Comparison of ENCODE assay signal across 10 cellular contexts in the genomic region with DNA sequence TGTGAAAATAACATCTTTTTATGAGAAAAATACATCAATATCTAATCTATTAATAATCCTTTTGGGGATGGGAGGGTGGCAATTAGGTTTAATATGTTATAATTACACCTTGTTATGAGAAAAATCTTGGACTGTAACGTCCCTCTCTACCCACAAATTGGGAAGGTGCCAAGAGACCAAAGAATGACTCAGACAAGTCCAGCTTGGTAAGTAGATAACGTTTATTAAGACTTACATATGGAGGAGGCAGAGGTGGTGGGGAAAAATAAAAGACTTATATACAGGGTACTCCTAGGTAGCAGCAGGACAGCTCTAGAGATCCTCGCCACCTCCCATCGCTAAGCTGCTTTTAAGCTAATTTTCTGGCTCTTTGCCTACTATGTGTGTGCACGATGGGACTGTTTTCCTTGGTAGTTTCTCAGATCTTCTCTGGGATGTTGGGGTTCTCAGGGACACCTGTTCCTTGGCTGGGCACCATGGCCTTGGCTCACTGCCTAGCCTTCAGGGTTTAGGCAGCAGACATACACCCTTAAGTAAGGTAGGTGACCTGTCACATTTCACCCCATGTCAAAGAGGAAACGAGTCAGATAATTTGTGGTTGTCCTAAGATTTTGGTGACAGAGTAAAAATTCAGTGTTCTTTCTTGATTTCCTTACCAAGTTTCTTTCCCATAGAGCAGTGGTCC. TPM values are rescaled to one million over a fixed set of nuclear protein-coding genes. Genes with fewer than 3 reads are reported as not detected.
DNase-seq lines count a peak whose midpoint lies in the region; ATAC-seq and TF ChIP-seq lines count a peak whose summit lies in the region.
"Had no signal": no experiment of that assay in that cellular context is flagged by ENCODE, and none has a peak within 500 bp of the region (broad histone marks: within the 10 kb centered on the region; RNA-seq: fewer than 3 reads in every experiment).

No MANE protein-coding gene starts in this region.

- CTCF ChIA-PET in Caco-2 (lab: Charles Lee): no interaction called here

- H3K27me3 Mint-ChIP-seq in Caco-2 (ENCODE audit: insufficient read depth, unreplicated experiment): no peaks in the 10 kb centered on the region
- no peaks in the 10 kb centered on the region for H3K27me3 Mint-ChIP-seq in activated T-cell treated with anti-CD3 and anti-CD28 coated beads, Interleukin-2, amount 50 U/mL, for 72 hours (ENCODE audit: low read depth)

- TF ChIP-seq POLR2A in adrenal gland (IDR thresholded peaks at IDR 0.05): no peak

- H3K27ac ChIP-seq in adrenal gland: no peak overlapping the region
- H3K27ac ChIP-seq: sigmoid colon had no signal

- no peak for TF ChIP-seq RAD21 in Ishikawa (IDR thresholded peaks at IDR 0.05; ENCODE audit: low read depth)

- H3K4me1 Mint-ChIP-seq in Caco-2 (ENCODE audit: low read depth, unreplicated experiment): no peaks in the 10 kb centered on the region
- peaks cover 24% of the 10 kb centered on the region for H3K4me1 Mint-ChIP-seq in activated T-cell treated with anti-CD3 and anti-CD28 coated beads, Interleukin-2, amount 50 U/mL, for 72 hours (ENCODE audit: low read depth)

- H3K4me1 ChIP-seq in Caco-2 (no peaks in the 10 kb centered on the region), adrenal gland (replicated peaks in 1 of 2) (no peaks in the 10 kb centered on the region)
- H3K4me1 ChIP-seq: sigmoid colon had no signal

- H3K36me3 Mint-ChIP-seq in Caco-2 (ENCODE audit: insufficient read depth, unreplicated experiment): peaks cover 38% of the 10 kb centered on the region
- peaks cover 9 to 30% of the 10 kb centered on the region in 2 donors for H3K36me3 Mint-ChIP-seq in activated T-cell treated with anti-CD3 and anti-CD28 coated beads, Interleukin-2, amount 50 U/mL, for 72 hours (ENCODE audit: insufficient read depth in 2 of 2)

- H3K9me3 ChIP-seq in Caco-2 (no peaks in the 10 kb centered on the region), adrenal gland (replicated peaks in 1 of 3) (no peaks in the 10 kb centered on the region)
- H3K9me3 ChIP-seq: sigmoid colon had no signal

- DNase-seq in Caco-2 (no peak), adrenal gland (peak in 4 of 7 donors; percentile 37 to 48 (median 42)), kidney glomerular epithelial cell (lab: John Stamatoyannopoulos, UW) (peak; percentile 60), Ammon's horn (ENCODE audit: low spot score) (no peak), putamen (ENCODE audit: low spot score) (no peak)
- no peak for DNase-seq in effector CD8-positive, alpha-beta T cell (lab: John Stamatoyannopoulos, UW)
- no peak for DNase-seq in activated T-cell treated with anti-CD3 and anti-CD28 coated beads, Interleukin-2, amount 50 U/mL, for 72 hours
- DNase-seq: NCI-H1694, sigmoid colon had no signal

- no peaks in the 10 kb centered on the region for H3K9me3 Mint-ChIP-seq in Caco-2 (ENCODE audit: unreplicated experiment)
- H3K9me3 Mint-ChIP-seq in activated T-cell treated with anti-CD3 and anti-CD28 coated beads, Interleukin-2, amount 50 U/mL, for 72 hours: no peaks in the 10 kb centered on the region

- H3K27ac Mint-ChIP-seq in Caco-2 (ENCODE audit: unreplicated experiment): no peak overlapping the region
- no peak overlapping the region for H3K27ac Mint-ChIP-seq in activated T-cell treated with anti-CD3 and anti-CD28 coated beads, Interleukin-2, amount 50 U/mL, for 72 hours

- H3K27me3 ChIP-seq in Caco-2 (replicated peaks; ENCODE audit: control insufficient read depth, insufficient read depth, low read length) (no peaks in the 10 kb centered on the region), adrenal gland (no peaks in the 10 kb centered on the region)
- H3K27me3 ChIP-seq: sigmoid colon had no signal

- ATAC-seq in activated T-cell treated with anti-CD3 and anti-CD28 coated beads, Interleukin-2, amount 50 U/mL, for 72 hours (replicated peaks in 1 of 2): no peak

- no peak overlapping the region for H3K4me3 ChIP-seq in Caco-2 (ENCODE audit: low read depth, low read length)
- H3K4me3 ChIP-seq in adrenal gland: no peak overlapping the region
- H3K4me3 ChIP-seq: sigmoid colon had no signal

- no peak for TF ChIP-seq CTCF in Caco-2 (IDR thresholded peaks at IDR 0.05; ENCODE audit: insufficient read depth in 1 of 2, low read depth in 1 of 2, low read length in 1 of 2, severe bottlenecking in 1 of 2, unreplicated experiment in 1 of 2)
- no peak for TF ChIP-seq CTCF in adrenal gland (IDR thresholded peaks at IDR 0.05)

- TF ChIP-seq EP300 in Ishikawa (IDR thresholded peaks at IDR 0.05; ENCODE audit: borderline replicate concordance): no peak

- H3K4me3 Mint-ChIP-seq in Caco-2 (ENCODE audit: unreplicated experiment): no peak overlapping the region
- no peak overlapping the region for H3K4me3 Mint-ChIP-seq in activated T-cell treated with anti-CD3 and anti-CD28 coated beads, Interleukin-2, amount 50 U/mL, for 72 hours

- whole genome bisulfite sequencing in adrenal gland, 4 donors: 62 to 68% (median 65%) methylated on average over 6 of the region's 6 CpGs

- BruUV-seq in Caco-2 (replicated peaks; lab: Mats Ljungman, UMichigan): TSS peak; percentile 30

- POLR2A ChIA-PET in Caco-2 (lab: Charles Lee): no interaction called here

- H3K36me3 ChIP-seq in Caco-2 (ENCODE audit: control insufficient read depth, insufficient read depth, low read length): peaks cover 3% of the 10 kb centered on the region; the same call in 1 of the 2 replicates
- peaks cover 0 to 75% of the 10 kb centered on the region in 2 donors for H3K36me3 ChIP-seq in adrenal gland (replicated peaks in 1 of 2)

- intact Hi-C loops in Caco-2 (cut with micrococcal nuclease; ENCODE audit: unreplicated experiment): no loop called here
- intact Hi-C loops in adrenal gland (cut with DNase I): no loop called here

TF ChIP-seq in Ishikawa, 13 proteins besides CTCF, POLR2A, EP300 and RAD21:
- no peak for TF ChIP-seq EGR1 (IDR thresholded peaks at IDR 0.05)
- no peak for TF ChIP-seq CREB1 (IDR thresholded peaks at IDR 0.05; ENCODE audit: low read depth)
- peak; percentile 30; the same call in 1 of the 2 replicates for TF ChIP-seq NFIC (IDR thresholded peaks at IDR 0.05)
- no peak for TF ChIP-seq TEAD4 (IDR thresholded peaks at IDR 0.05)
- no peak for TF ChIP-seq FOXM1 (IDR thresholded peaks at IDR 0.05; ENCODE audit: borderline replicate concordance, low read depth)

RNA-seq across cellular contexts. Expression of a gene that starts 31.5 kb away (rescaled TPM):
- total RNA-seq in Caco-2 (2022) (55.3 and 57.6 TPM in 2 replicates), adrenal gland (10 to 100 TPM; 30.6 to 78.3 (median 61.7) TPM)
- polyA plus RNA-seq in adrenal gland: 10 to 100 TPM; 28.2 to 43.4 (median 29.5) TPM
- 100 to 1,000 TPM in 1 of 2 donors, 10 to 100 TPM in 1; 83.0 to 113 TPM for total RNA-seq in activated T-cell treated with anti-CD3 and anti-CD28 coated beads, Interleukin-2, amount 50 U/mL, for 72 hours

RNA-seq across cellular contexts. Expression of a gene that starts 37.3 kb away (rescaled TPM):
- total RNA-seq in Caco-2 (2022): 102 and 127 TPM in 2 replicates
- total RNA-seq in adrenal gland: 10 to 100 TPM; 25.4 to 40.9 (median 32.4) TPM
- 10 to 100 TPM; 16.0 to 43.5 (median 16.8) TPM for polyA plus RNA-seq in adrenal gland
- total RNA-seq in activated T-cell treated with anti-CD3 and anti-CD28 coated beads, Interleukin-2, amount 50 U/mL, for 72 hours: 10 to 100 TPM; 33.7 to 33.9 TPM

Comparison
In these comparisons a context has a peak if more than half of its experiments do, and no peak if none do; other contexts are left out.
1. DNase-seq: peak in adrenal gland (4 of 7) and kidney glomerular epithelial cell (single experiment); none in Caco-2 (0 of 2), effector CD8-positive, alpha-beta T cell (single experiment), activated T-cell treated with anti-CD3 and anti-CD28 coated beads, Interleukin-2, amount 50 U/mL, for 72 hours (0 of 2), Ammon's horn (single experiment) and putamen (single experiment).